1 cellular context compared by ENCODE assay signal in genomic region chr2:170815746-170816498, GRCh38.
TF ChIP-seq lines count a peak whose summit lies in the region.

No MANE protein-coding gene starts in this region.

TF ChIP-seq in IMR-90, 13 proteins besides CTCF, POLR2A, EP300 and RAD21:
- TF ChIP-seq SMC3 (IDR thresholded peaks at IDR 0.05; ENCODE audit: low read depth, low read length) (peak; percentile 51), CHD1 (IDR thresholded peaks at IDR 0.05; ENCODE audit: low read depth, low read length) (no peak), MAZ (IDR thresholded peaks at IDR 0.05; ENCODE audit: borderline replicate concordance, low read depth, low read length) (no peak), USF2 (IDR thresholded peaks at IDR 0.05; ENCODE audit: low read depth, low read length) (no peak), FOS (IDR thresholded peaks at IDR 0.05; ENCODE audit: low read depth, low read length) (no peak)
TF ChIP-seq in IMR-90: peak in this region for 1.
